In the genomic region with DNA sequence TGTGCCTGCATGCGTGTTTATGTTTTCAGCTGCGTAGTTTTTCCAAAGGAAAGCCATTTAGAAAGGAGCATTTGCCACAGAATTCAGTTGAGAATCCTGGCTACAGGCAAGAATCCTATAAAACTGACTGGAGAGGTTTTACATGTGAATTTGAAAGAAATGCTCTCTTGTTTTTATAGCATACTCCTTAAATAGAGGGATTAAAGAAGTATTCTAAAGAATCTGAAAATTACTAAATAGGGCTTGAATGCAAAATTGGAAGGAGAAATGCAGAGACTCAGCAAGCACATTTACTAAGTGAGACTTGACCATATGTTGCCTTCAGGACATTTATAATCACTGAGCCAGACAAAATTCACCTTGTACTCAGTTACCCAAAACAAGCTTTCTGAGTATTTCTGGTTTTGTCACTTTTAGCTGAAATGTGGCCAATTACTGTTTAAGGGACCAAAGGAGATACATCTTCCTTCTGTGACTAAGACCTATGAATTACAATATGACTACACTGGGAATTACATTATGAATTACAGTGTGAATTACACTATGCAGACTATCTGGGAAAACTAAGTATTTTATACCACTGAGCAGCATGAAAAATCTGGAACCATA, we compare ENCODE assay signal across 17 cellular contexts.
A peak's percentile ranks its signal among the peaks of the same experiment; 100 is the strongest.
DNase-seq lines count a peak whose midpoint lies in the region; ATAC-seq and TF ChIP-seq lines count a peak whose summit lies in the region.
"Had no signal": no experiment of that assay in that cellular context is flagged by ENCODE, and none has a peak within 500 bp of the region (broad histone marks: within the 10 kb centered on the region; RNA-seq: fewer than 3 reads in every experiment).

No MANE protein-coding gene starts in this region.

- POLR2A ChIA-PET in PC-9 (lab: Charles Lee; ENCODE audit: unreplicated experiment): no interaction called here

- no peak overlapping the region for H2AFZ ChIP-seq in PC-9

- no peaks in the 10 kb centered on the region for H3K79me2 ChIP-seq in PC-9 (ENCODE audit: low read depth)

- no peaks in the 10 kb centered on the region for H3F3A ChIP-seq in PC-9 (ENCODE audit: insufficient read depth, low read depth)

- DNase-seq in G401 (ENCODE audit: low spot score) (peak; percentile 55), PC-9 (peak in 1 of 2 experiments; percentile 54), epithelial cell of esophagus (ENCODE audit: low read depth) (peak; percentile 52), pons (ENCODE audit: low spot score) (peak; percentile 2), lower leg skin (ENCODE audit: low spot score in 2 of 2) (no peak), NCI-H2171 (lab: John Stamatoyannopoulos, UW) (no peak)
- DNase-seq: AML-193; Caco-2; CD4-positive, alpha-beta T cell; GDM1; HFFc6 had no signal

- H3K4me3 ChIP-seq in PC-9: no peak overlapping the region
- H3K4me3 ChIP-seq in epithelial cell of esophagus (ENCODE audit: low read length): no peak overlapping the region
- H3K4me3 ChIP-seq in lower leg skin (ENCODE audit: low read depth, poor library complexity, severe bottlenecking): no peak overlapping the region
- H3K4me3 ChIP-seq: A549, GM23338 had no signal

- TF ChIP-seq CTCF in PC-9 (conservative IDR thresholded peaks at IDR 0.05) (no peak), epithelial cell of esophagus (IDR thresholded peaks at IDR 0.05; ENCODE audit: insufficient read depth, low read depth, low read length, missing control alignments) (no peak), lower leg skin (IDR thresholded peaks at IDR 0.05) (no peak)

- no peaks in the 10 kb centered on the region for H3K36me3 ChIP-seq in PC-9 (ENCODE audit: low read depth)

- H3K9me3 ChIP-seq in PC-9 (ENCODE audit: insufficient read depth, low read depth): 0 out of 2 replicates have a peak, but pooled peaks cover 3% of the 10 kb centered on the region
- H3K9me3 ChIP-seq: A549, Caco-2 had no signal

- intact Hi-C loops in PC-9 (cut with micrococcal nuclease; ENCODE audit: unreplicated experiment): no loop called here
- intact Hi-C loops in lower leg skin (cut with DNase I; ENCODE audit: low total_unique reads): no loop called here

- no peak for TF ChIP-seq POLR2A in lower leg skin (IDR thresholded peaks at IDR 0.05)

- peaks cover 8% of the 10 kb centered on the region; the same call in 1 of the 2 replicates for H3K4me1 ChIP-seq in PC-9 (replicated peaks; ENCODE audit: insufficient read depth)
- H3K4me1 ChIP-seq: A549, Caco-2 had no signal

- no peak overlapping the region for H3K27ac ChIP-seq in PC-9
- H3K27ac ChIP-seq: 22Rv1, A549, C4-2B had no signal

- in situ Hi-C loops in G401 (cut with HindIII; ENCODE audit: low sequenced_read_pairs): no loop called here

- CTCF ChIA-PET in PC-9 (lab: Charles Lee): no interaction called here

- no peaks in the 10 kb centered on the region for H3K9me2 ChIP-seq in PC-9 (ENCODE audit: insufficient read depth)

- 84 to 90% methylated on average over 2 of the region's 2 CpGs for WGBS in lower leg skin, 2 donors

- ATAC-seq in HG03442 (IDR thresholded peaks at IDR 0.05; ENCODE audit: unreplicated experiment): no peak
- ATAC-seq: A549, GM23338, HCT116 had no signal

- H4K20me1 ChIP-seq in PC-9 (ENCODE audit: insufficient read depth): no peaks in the 10 kb centered on the region

- peak overlapping the region; percentile 32; the same call in 1 of the 2 replicates for H3K4me2 ChIP-seq in PC-9
- H3K4me2 ChIP-seq: A549, GM23338 had no signal

- H3K27me3 ChIP-seq in PC-9 (ENCODE audit: insufficient read depth, low read depth): no peaks in the 10 kb centered on the region

- BruUV-seq in PC-9 (replicated peaks; lab: Mats Ljungman, UMichigan): no TSS peak

Comparison
In these comparisons a context has a peak if more than half of its experiments do, and no peak if none do; other contexts are left out.
1. DNase-seq: peak in G401 (single experiment), epithelial cell of esophagus (single experiment) and pons (single experiment); none in lower leg skin (0 of 2) and NCI-H2171 (single experiment).